ENCODE assay signal across 1 cellular context in the genomic region with DNA sequence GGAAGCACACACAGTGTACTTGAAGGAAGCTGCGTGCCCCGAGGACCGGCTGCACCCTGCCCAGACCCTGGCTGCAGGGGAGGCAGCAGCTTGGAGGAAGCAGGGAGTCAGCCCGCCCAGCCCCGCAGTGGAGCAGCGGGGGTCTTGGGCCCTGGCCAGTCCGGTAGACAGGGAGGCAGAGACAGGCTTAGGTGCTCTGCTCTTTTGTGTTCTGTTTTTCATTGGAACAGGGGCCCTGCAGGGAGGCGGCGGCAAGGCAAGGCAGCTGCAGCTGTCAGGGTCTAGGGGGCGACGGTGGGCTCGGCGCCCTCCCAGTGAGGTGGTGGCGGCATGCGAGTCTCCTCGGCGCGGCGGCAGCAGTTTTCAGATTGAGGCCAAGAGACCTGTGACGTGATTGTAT.
TF ChIP-seq lines count a peak whose summit lies in the region.

No MANE protein-coding gene starts in this region.

TF ChIP-seq in H1, 55 proteins besides CTCF, POLR2A, EP300 and RAD21:
- TF ChIP-seq CEBPB (IDR thresholded peaks at IDR 0.05; ENCODE audit: low read depth, low read length) (no peak), POLR2AphosphoS5 (IDR thresholded peaks at IDR 0.05; ENCODE audit: low read depth, low read length) (no peak), KDM5A (IDR thresholded peaks at IDR 0.05; ENCODE audit: low read length) (no peak), GTF2F1 (IDR thresholded peaks at IDR 0.05; ENCODE audit: borderline replicate concordance, low read depth, low read length) (no peak), SIX5 (IDR thresholded peaks at IDR 0.05; ENCODE audit: low read depth, low read length) (no peak), RXRA (IDR thresholded peaks at IDR 0.05; ENCODE audit: insufficient read depth, low read depth, low read length) (no peak), FOSL1 (IDR thresholded peaks at IDR 0.05; ENCODE audit: insufficient read depth, low read depth, low read length) (no peak), SRF (IDR thresholded peaks at IDR 0.05; ENCODE audit: low read depth, low read length) (no peak), SIN3A (conservative IDR thresholded peaks at IDR 0.05 in 1 of 2, IDR thresholded peaks at IDR 0.05 in 1 of 2; ENCODE audit: low read depth in 1 of 2, low read length in 2 of 2) (0 out of 4 replicates have a peak, but pooled peaks of 1 of the 2 experiments have one; percentile 34), POU5F1 (IDR thresholded peaks at IDR 0.05; ENCODE audit: low read depth, low read length) (no peak), RFX5 (IDR thresholded peaks at IDR 0.05; ENCODE audit: borderline replicate concordance, low read depth, low read length) (no peak), TAF7 (optimal IDR thresholded peaks at IDR 0.05; ENCODE audit: borderline replicate concordance, low read depth, low read length) (no peak), BACH1 (IDR thresholded peaks at IDR 0.05; ENCODE audit: low read length) (no peak), RNF2 (IDR thresholded peaks at IDR 0.05; ENCODE audit: borderline replicate concordance, low read depth, low read length, missing control alignments, poor library complexity, severe bottlenecking) (no peak), NANOG (IDR thresholded peaks at IDR 0.05; ENCODE audit: insufficient read depth, low read depth, low read length, poor library complexity, severe bottlenecking) (no peak), NRF1 (IDR thresholded peaks at IDR 0.05; ENCODE audit: low read depth, low read length) (no peak), BRCA1 (IDR thresholded peaks at IDR 0.05; ENCODE audit: low read depth, low read length) (no peak), USF2 (IDR thresholded peaks at IDR 0.05; ENCODE audit: low read length) (0 out of 2 replicates have a peak, but pooled peaks have one; percentile 11), EZH2 (IDR thresholded peaks at IDR 0.05; ENCODE audit: low read depth, low read length, severe bottlenecking) (no peak), HDAC6 (IDR thresholded peaks at IDR 0.05; ENCODE audit: low read depth, low read length) (no peak), TBP (IDR thresholded peaks at IDR 0.05; ENCODE audit: low read depth, low read length) (no peak)
- TF ChIP-seq, protein P1, sequence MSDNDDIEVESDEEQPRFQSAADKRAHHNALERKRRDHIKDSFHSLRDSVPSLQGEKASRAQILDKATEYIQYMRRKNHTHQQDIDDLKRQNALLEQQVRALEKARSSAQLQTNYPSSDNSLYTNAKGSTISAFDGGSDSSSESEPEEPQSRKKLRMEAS (IDR thresholded peaks at IDR 0.05), result peak; percentile 56; the same call in 1 of the 2 replicates
- TF ChIP-seq, protein P2, sequence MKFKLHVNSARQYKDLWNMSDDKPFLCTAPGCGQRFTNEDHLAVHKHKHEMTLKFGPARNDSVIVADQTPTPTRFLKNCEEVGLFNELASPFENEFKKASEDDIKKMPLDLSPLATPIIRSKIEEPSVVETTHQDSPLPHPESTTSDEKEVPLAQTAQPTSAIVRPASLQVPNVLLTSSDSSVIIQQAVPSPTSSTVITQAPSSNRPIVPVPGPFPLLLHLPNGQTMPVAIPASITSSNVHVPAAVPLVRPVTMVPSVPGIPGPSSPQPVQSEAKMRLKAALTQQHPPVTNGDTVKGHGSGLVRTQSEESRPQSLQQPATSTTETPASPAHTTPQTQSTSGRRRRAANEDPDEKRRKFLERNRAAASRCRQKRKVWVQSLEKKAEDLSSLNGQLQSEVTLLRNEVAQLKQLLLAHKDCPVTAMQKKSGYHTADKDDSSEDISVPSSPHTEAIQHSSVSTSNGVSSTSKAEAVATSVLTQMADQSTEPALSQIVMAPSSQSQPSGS (IDR thresholded peaks at IDR 0.05; ENCODE audit: low read length), result no peak
